10 cellular contexts compared by ENCODE assay signal in the genomic region with DNA sequence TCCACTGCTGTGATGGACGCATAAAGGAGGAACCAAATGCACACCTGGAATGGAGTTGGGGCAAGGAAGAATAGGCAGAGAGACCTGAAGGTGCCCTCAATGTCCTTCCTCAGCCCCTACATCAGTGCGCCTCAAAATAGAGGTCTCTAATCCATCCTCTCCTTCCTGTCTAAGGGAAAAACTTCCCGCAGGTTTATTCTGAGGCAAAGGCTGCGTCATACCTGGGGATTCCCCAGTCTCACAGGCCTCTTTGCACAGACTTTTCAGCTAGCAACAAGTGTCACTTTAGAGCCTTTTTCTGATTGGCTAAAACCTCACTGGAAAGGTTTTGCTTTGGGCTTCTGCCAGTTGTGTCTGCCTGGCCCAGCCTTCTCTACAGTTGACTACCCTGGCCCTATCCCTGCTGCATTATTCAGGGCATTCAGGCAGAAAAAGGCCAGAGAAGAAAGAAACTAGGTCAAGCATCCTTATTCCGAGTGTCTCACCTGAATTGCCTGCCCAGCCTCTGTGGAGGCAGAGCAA. TPM values are rescaled to one million over a fixed set of nuclear protein-coding genes. Genes with fewer than 3 reads are reported as not detected.
DNase-seq lines count a peak whose midpoint lies in the region; ATAC-seq, FAIRE-seq and TF ChIP-seq lines count a peak whose summit lies in the region.
"Had no signal": no experiment of that assay in that cellular context is flagged by ENCODE, and none has a peak within 500 bp of the region (broad histone marks: within the 10 kb centered on the region; RNA-seq: fewer than 3 reads in every experiment).

No MANE protein-coding gene starts in this region.

- no peak overlapping the region for H3K4me3 Mint-ChIP-seq in T-helper 1 cell treated with Interleukin-12 subunit alpha and Interleukin-12 subunit beta and Interleukin-4 antibody, amounts not matched to agents 30 μg/mL and 1 μg/mL, for 36 hours

- no peaks in the 10 kb centered on the region for H3K9me3 ChIP-seq in right atrium auricular region

- ATAC-seq in Right ventricle myocardium inferior = peak; percentile 52
- peak; percentile 50 for ATAC-seq in HG02981 (IDR thresholded peaks at IDR 0.05; ENCODE audit: unreplicated experiment)

- H3K4me3 ChIP-seq in right atrium auricular region = no peak overlapping the region

- intact Hi-C loops in Right ventricle myocardium inferior (cut with DNase I) = no loop called here

- peaks cover 39% of the 10 kb centered on the region for H3K27me3 Mint-ChIP-seq in T-helper 1 cell treated with Interleukin-12 subunit alpha and Interleukin-12 subunit beta and Interleukin-4 antibody, amounts not matched to agents 30 μg/mL and 1 μg/mL, for 36 hours (ENCODE audit: low read depth)

- peak overlapping the region; percentile 69 for H3K27ac Mint-ChIP-seq in T-helper 1 cell treated with Interleukin-12 subunit alpha and Interleukin-12 subunit beta and Interleukin-4 antibody, amounts not matched to agents 30 μg/mL and 1 μg/mL, for 36 hours

- no peaks in the 10 kb centered on the region for H3K4me1 ChIP-seq in right atrium auricular region

- H3K4me1 Mint-ChIP-seq in T-helper 1 cell treated with Interleukin-12 subunit alpha and Interleukin-12 subunit beta and Interleukin-4 antibody, amounts not matched to agents 30 μg/mL and 1 μg/mL, for 36 hours (ENCODE audit: low read depth) = peaks cover 40% of the 10 kb centered on the region

- peaks cover 6% of the 10 kb centered on the region for H3K9me3 Mint-ChIP-seq in T-helper 1 cell treated with Interleukin-12 subunit alpha and Interleukin-12 subunit beta and Interleukin-4 antibody, amounts not matched to agents 30 μg/mL and 1 μg/mL, for 36 hours

- TF ChIP-seq CTCF in right atrium auricular region (IDR thresholded peaks at IDR 0.05) (no peak), D721Med (IDR thresholded peaks at IDR 0.05; ENCODE audit: insufficient read depth, missing control alignments) (no peak)

- DNase-seq in Right ventricle myocardium inferior (ENCODE audit: missing footprints) (no peak), right atrium auricular region (ENCODE audit: low spot score) (no peak), pons (ENCODE audit: low spot score) (peak; percentile 79), D721Med (ENCODE audit: insufficient read length, low spot score) (no peak), NCI-H128 (lab: John Stamatoyannopoulos, UW; ENCODE audit: unreplicated experiment) (no peak)
- DNase-seq in effector CD4-positive, alpha-beta T cell = peak; percentile 28

- H3K36me3 Mint-ChIP-seq in T-helper 1 cell treated with Interleukin-12 subunit alpha and Interleukin-12 subunit beta and Interleukin-4 antibody, amounts not matched to agents 30 μg/mL and 1 μg/mL, for 36 hours (ENCODE audit: low read depth) = peaks cover 12% of the 10 kb centered on the region

- no peak overlapping the region for H3K27ac ChIP-seq in right atrium auricular region
- H3K27ac ChIP-seq: C4-2B had no signal

- H3K27me3 ChIP-seq in right atrium auricular region = no peaks in the 10 kb centered on the region

- no peaks in the 10 kb centered on the region for H3K36me3 ChIP-seq in right atrium auricular region

- no peak for FAIRE-seq in D721Med (lab: Jason Lieb, UNC)

RNA-seq across cellular contexts. Expression of a gene that starts 1.8 kb away (rescaled TPM):
- 3.9 TPM for total RNA-seq in Right ventricle myocardium inferior
- total RNA-seq in right atrium auricular region = 1 to 10 TPM in 1 of 2 donors, under 1 TPM in 1; 0.59 to 1.8 TPM
- total RNA-seq: pulmonary artery endothelial cell had no signal

RNA-seq across cellular contexts. Expression of a gene that starts 31.1 kb away (rescaled TPM):
- 5.3 TPM for total RNA-seq in Right ventricle myocardium inferior
- 1 to 10 TPM in 1 of 2 donors, under 1 TPM in 1; 0.63 to 2.9 TPM for total RNA-seq in right atrium auricular region
- total RNA-seq: pulmonary artery endothelial cell had no signal

Comparison
In these comparisons a context has a peak if more than half of its experiments do, and no peak if none do; other contexts are left out.
1. DNase-seq: peak in effector CD4-positive, alpha-beta T cell (single experiment) and pons (single experiment); none in Right ventricle myocardium inferior (single experiment), right atrium auricular region (single experiment), D721Med (single experiment) and NCI-H128 (single experiment).